ENCODE assay signal across 1 cellular context in the genomic region with DNA sequence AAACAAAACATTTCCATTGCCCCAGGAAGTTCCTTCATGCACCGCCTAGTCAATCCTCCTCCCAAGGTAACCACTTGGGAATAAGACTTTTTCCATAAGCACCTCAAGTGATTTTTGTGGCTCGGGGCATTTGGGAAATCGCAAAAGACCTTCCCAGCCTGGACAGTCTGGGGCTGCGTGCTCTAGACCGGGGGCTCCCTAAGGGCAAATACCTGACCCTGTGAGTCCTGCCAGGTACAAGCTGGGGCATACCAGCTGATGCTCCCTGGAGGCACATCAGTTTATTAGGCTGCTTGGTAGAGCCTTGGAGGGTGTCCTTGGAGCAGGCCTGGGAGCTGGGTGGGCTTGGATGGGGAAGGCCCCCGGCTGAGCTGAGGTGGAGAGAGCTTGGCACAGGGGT.
TF ChIP-seq lines count a peak whose summit lies in the region.

No MANE protein-coding gene starts in this region.

TF ChIP-seq in IMR-90, 13 proteins besides CTCF, POLR2A, EP300 and RAD21 (continued from another document):
- TF ChIP-seq, protein P1, sequence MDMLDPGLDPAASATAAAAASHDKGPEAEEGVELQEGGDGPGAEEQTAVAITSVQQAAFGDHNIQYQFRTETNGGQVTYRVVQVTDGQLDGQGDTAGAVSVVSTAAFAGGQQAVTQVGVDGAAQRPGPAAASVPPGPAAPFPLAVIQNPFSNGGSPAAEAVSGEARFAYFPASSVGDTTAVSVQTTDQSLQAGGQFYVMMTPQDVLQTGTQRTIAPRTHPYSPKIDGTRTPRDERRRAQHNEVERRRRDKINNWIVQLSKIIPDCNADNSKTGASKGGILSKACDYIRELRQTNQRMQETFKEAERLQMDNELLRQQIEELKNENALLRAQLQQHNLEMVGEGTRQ (IDR thresholded peaks at IDR 0.05; ENCODE audit: low read depth, low read length), result no peak
TF ChIP-seq in IMR-90: peak in this region for 0.
